In the genomic region with DNA sequence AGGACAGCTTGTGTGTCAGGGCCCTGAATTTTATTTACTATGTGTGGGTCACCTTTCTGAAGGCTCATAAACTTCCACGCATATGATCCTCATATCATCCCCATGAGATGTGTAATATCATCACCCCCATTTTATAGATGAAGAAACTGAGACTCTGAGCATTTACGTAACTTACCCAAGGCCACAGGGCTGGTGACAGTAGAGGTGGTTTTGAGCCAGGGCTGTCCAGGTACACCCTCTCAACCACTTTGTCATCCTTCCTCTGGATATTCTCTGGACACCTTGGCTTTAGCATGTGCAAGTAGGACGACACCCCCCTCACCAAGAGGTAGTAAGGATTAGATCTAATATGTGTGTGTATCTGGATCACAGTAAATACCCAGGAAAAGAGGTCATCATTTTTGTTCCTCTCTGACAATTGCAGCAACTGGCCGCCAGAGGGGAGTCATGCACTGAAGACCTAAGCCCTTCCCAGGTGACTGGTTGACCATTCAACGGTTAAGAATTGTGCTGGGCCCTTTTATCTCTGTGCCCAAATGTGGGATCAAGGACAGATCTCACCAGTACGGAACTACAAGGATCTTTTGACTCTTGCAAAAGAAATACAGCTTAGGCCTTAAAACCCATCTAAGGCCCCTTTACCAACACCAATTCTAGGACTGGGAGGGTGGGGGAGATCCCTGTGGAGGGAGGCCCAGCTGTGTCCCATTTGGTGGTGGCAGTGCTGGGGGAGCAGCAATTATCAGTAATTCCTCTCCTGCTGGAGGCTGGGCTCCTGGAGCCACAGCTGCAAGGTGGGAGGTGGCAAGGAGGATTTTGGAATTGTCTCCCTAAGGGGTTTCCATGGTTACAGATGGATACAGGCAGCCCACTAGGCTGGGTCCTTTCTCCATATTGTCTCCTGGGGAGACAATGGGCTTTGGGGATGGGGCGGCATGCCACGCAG, we compare ENCODE assay signal across 8 cellular contexts. TPM values are rescaled to one million over a fixed set of nuclear protein-coding genes. Genes with fewer than 3 reads are reported as not detected.
DNase-seq lines count a peak whose midpoint lies in the region; ATAC-seq and TF ChIP-seq lines count a peak whose summit lies in the region.

No MANE protein-coding gene starts in this region.

- no peaks in the 10 kb centered on the region for H3K27me3 ChIP-seq in BE2C
- no peaks in the 10 kb centered on the region for H3K27me3 ChIP-seq in HCT116 (ENCODE audit: insufficient read depth, low read length)

- RAD21 ChIA-PET in HCT116 (lab: Charles Lee; ENCODE audit: low non-redundant PET in 1 of 2, low total read pairs in 2 of 2, uncharacterized antibody in 2 of 2, unreplicated experiment in 2 of 2) = interaction anchor here (1.3 to 3.6 kb wide), 3 partner anchors 90 to 93 kb away, joined by 4 to 25 read pairs (median 23); no protein-coding TSS in a partner anchor

- peak; percentile 99 for TF ChIP-seq RAD21 in HCT116 (IDR thresholded peaks at IDR 0.05; ENCODE audit: low read depth)

- no peaks in the 10 kb centered on the region for H3K9me3 Mint-ChIP-seq in activated CD4-positive, alpha-beta memory T cell treated with anti-CD3 and anti-CD28 coated beads for 36 hours

- no peak overlapping the region for H3K9ac ChIP-seq in HCT116 (ENCODE audit: low read length)

- peak overlapping the region; percentile 80 for H2AFZ ChIP-seq in HCT116 (ENCODE audit: low read depth, low read length, poor library complexity, severe bottlenecking)

- CTCF ChIA-PET in HCT116 (lab: Charles Lee) = interaction anchor here (1.0 to 4.2 kb wide), 5 partner anchors 48 to 372 kb away, joined by 3 to 104 read pairs (median 5); no protein-coding TSS in a partner anchor
- CTCF ChIA-PET in activated CD4-positive, alpha-beta memory T cell treated with anti-CD3 and anti-CD28 coated beads for 36 hours (lab: Charles Lee) = interaction anchor here (0.7 to 23.7 kb wide), 27 partner anchors 10 to 210 kb away, joined by 3 to 913 read pairs (median 4); a partner anchor contains a TSS

- H3K4me3 Mint-ChIP-seq in activated CD4-positive, alpha-beta memory T cell treated with anti-CD3 and anti-CD28 coated beads for 36 hours = no peak overlapping the region

- H3K4me1 ChIP-seq in BE2C (peaks cover 5% of the 10 kb centered on the region), HCT116 (ENCODE audit: control insufficient read depth in 1 of 2, insufficient read depth in 2 of 2, low read length in 2 of 2) (peaks cover 10 to 28% of the 10 kb centered on the region in 2 experiments; a peak in 3 of 4 replicates)

- H3K4me2 ChIP-seq in HCT116 (ENCODE audit: low read length) = no peak overlapping the region

- POLR2A ChIA-PET in HCT116 (lab: Charles Lee) = interaction anchor here (1.4 kb wide), 1 partner anchor 92 kb away, joined by 4 read pairs; no protein-coding TSS in a partner anchor
- POLR2A ChIA-PET in activated CD4-positive, alpha-beta memory T cell treated with anti-CD3 and anti-CD28 coated beads for 36 hours (lab: Charles Lee) = interaction anchor here (0.6 to 2.0 kb wide), 3 partner anchors 15 to 93 kb away, joined by 3 to 9 read pairs (median 3); a partner anchor contains a TSS

- H3K36me3 Mint-ChIP-seq in activated CD4-positive, alpha-beta memory T cell treated with anti-CD3 and anti-CD28 coated beads for 36 hours = no peaks in the 10 kb centered on the region

- intact Hi-C loops in HCT116 (cut with micrococcal nuclease) = loop anchor here (1.0 to 5.0 kb wide), 3 partner anchors 93 to 208 kb away; no protein-coding TSS in a partner anchor
- intact Hi-C loops in activated CD4-positive, alpha-beta memory T cell treated with anti-CD3 and anti-CD28 coated beads for 36 hours (cut with micrococcal nuclease) = loop anchor here (1.0 kb wide), 1 partner anchor 93 kb away; no protein-coding TSS in a partner anchor

- no peak for TF ChIP-seq POLR2A in HCT116 (IDR thresholded peaks at IDR 0.05; ENCODE audit: borderline replicate concordance, extremely low read depth, insufficient read depth, insufficient read length)

- no peak overlapping the region for H3K4me3 ChIP-seq in BE2C (ENCODE audit: low read depth, low read length)
- no peak overlapping the region for H3K4me3 ChIP-seq in HCT116 (replicated peaks in 1 of 2; ENCODE audit: low read depth in 1 of 2, low read length in 2 of 2)

- no peaks in the 10 kb centered on the region for H3K27me3 Mint-ChIP-seq in activated CD4-positive, alpha-beta memory T cell treated with anti-CD3 and anti-CD28 coated beads for 36 hours

- DNase-seq in BE2C = peak; percentile 65
- DNase-seq in HCT116 (ENCODE audit: low read depth, low spot score) = no peak
- DNase-seq in NCI-H526 (lab: John Stamatoyannopoulos, UW) = peak; percentile 59 to 85
- DNase-seq in activated CD4-positive, alpha-beta memory T cell treated with anti-CD3 and anti-CD28 coated beads for 36 hours = peak; percentile 84
- peak; percentile 61 for DNase-seq in effector CD8-positive, alpha-beta T cell (lab: John Stamatoyannopoulos, UW)
- DNase-seq in medulla oblongata (ENCODE audit: extremely low spot score) = peak; percentile 87
- DNase-seq in stimulated activated CD8-positive, alpha-beta memory T cell treated with anti-CD3 and anti-CD28 coated beads, Interleukin-7, amount 100 ng/mL, for 24 hours (ENCODE audit: low read depth) = peak; percentile 51

- peak; percentile 73 for ATAC-seq in HCT116
- ATAC-seq in HG02642 (IDR thresholded peaks at IDR 0.05; ENCODE audit: poor library complexity, unreplicated experiment) = no peak

- no peak overlapping the region for H3K27ac ChIP-seq in HCT116 (ENCODE audit: low read depth, low read length)

- H3K4me1 Mint-ChIP-seq in activated CD4-positive, alpha-beta memory T cell treated with anti-CD3 and anti-CD28 coated beads for 36 hours (ENCODE audit: low read depth) = peaks cover 5% of the 10 kb centered on the region

- peak; percentile 82 for TF ChIP-seq CTCF in BE2C (IDR thresholded peaks at IDR 0.05; ENCODE audit: low read depth, low read length)
- peak; percentile 82 to 97 (median 93) for TF ChIP-seq CTCF in HCT116 (IDR thresholded peaks at IDR 0.05 in 2 of 3, conservative IDR thresholded peaks at IDR 0.05 in 1 of 3; ENCODE audit: borderline replicate concordance in 1 of 3, insufficient read depth in 1 of 3, low read depth in 2 of 3, low read length in 2 of 3)

- BruUV-seq in HCT116 (replicated peaks; lab: Mats Ljungman, UMichigan) = no TSS peak

- H3K79me2 ChIP-seq in HCT116 (ENCODE audit: insufficient read depth, low read length) = no peaks in the 10 kb centered on the region

- no peaks in the 10 kb centered on the region for H3K9me2 ChIP-seq in HCT116 (ENCODE audit: insufficient read depth)

- no peaks in the 10 kb centered on the region for H4K20me1 ChIP-seq in HCT116 (ENCODE audit: insufficient read depth)

- H3K9me3 ChIP-seq in BE2C (no peaks in the 10 kb centered on the region), HCT116 (ENCODE audit: control insufficient read depth in 1 of 2, insufficient read depth in 1 of 2, low read depth in 1 of 2, low read length in 2 of 2) (no peaks in the 10 kb centered on the region)

- no peak overlapping the region for H3K27ac Mint-ChIP-seq in activated CD4-positive, alpha-beta memory T cell treated with anti-CD3 and anti-CD28 coated beads for 36 hours

- H3K36me3 ChIP-seq in BE2C (no peaks in the 10 kb centered on the region), HCT116 (ENCODE audit: control insufficient read depth in 1 of 2, insufficient read depth in 2 of 2, low read length in 2 of 2) (no peaks in the 10 kb centered on the region)

TF ChIP-seq in HCT116, 20 proteins besides CTCF, POLR2A, EP300 and RAD21:
- no peak for TF ChIP-seq ZFX (IDR thresholded peaks at IDR 0.05)
- TF ChIP-seq TCF7L2 (IDR thresholded peaks at IDR 0.05; ENCODE audit: borderline replicate concordance, extremely low read depth, insufficient read depth, insufficient read length) = peak; percentile 47
- no peak for TF ChIP-seq YY1 (IDR thresholded peaks at IDR 0.05; ENCODE audit: extremely low read depth, insufficient replicate concordance, low read depth, low read length)
- no peak for TF ChIP-seq FOSL1 (IDR thresholded peaks at IDR 0.05; ENCODE audit: low read depth)
- TF ChIP-seq CBX3 (IDR thresholded peaks at IDR 0.05; ENCODE audit: low read depth) = no peak
- TF ChIP-seq, protein P1, sequence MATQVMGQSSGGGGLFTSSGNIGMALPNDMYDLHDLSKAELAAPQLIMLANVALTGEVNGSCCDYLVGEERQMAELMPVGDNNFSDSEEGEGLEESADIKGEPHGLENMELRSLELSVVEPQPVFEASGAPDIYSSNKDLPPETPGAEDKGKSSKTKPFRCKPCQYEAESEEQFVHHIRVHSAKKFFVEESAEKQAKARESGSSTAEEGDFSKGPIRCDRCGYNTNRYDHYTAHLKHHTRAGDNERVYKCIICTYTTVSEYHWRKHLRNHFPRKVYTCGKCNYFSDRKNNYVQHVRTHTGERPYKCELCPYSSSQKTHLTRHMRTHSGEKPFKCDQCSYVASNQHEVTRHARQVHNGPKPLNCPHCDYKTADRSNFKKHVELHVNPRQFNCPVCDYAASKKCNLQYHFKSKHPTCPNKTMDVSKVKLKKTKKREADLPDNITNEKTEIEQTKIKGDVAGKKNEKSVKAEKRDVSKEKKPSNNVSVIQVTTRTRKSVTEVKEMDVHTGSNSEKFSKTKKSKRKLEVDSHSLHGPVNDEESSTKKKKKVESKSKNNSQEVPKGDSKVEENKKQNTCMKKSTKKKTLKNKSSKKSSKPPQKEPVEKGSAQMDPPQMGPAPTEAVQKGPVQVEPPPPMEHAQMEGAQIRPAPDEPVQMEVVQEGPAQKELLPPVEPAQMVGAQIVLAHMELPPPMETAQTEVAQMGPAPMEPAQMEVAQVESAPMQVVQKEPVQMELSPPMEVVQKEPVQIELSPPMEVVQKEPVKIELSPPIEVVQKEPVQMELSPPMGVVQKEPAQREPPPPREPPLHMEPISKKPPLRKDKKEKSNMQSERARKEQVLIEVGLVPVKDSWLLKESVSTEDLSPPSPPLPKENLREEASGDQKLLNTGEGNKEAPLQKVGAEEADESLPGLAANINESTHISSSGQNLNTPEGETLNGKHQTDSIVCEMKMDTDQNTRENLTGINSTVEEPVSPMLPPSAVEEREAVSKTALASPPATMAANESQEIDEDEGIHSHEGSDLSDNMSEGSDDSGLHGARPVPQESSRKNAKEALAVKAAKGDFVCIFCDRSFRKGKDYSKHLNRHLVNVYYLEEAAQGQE (IDR thresholded peaks at IDR 0.05; ENCODE audit: low read depth) = no peak

RNA-seq across cellular contexts. Expression of a gene that starts 13.7 kb away (rescaled TPM):
- 0.73 TPM for polyA plus RNA-seq in BE2C (2012; ENCODE audit: insufficient read depth, insufficient read length, low read depth)
- total RNA-seq in HCT116 (2021; ENCODE audit: unreplicated experiment) = 16.3 TPM
- polyA plus RNA-seq in HCT116 (2012) = 4.0 and 5.3 TPM in 2 replicates
- 10 to 100 TPM; 22.1 to 26.3 TPM for total RNA-seq in activated CD4-positive, alpha-beta memory T cell treated with anti-CD3 and anti-CD28 coated beads for 36 hours

RNA-seq across cellular contexts. Expression of a gene that starts 14.6 kb away (rescaled TPM):
- polyA plus RNA-seq in BE2C (2012; ENCODE audit: insufficient read depth, insufficient read length, low read depth) = 63.3 TPM
- 183 TPM for total RNA-seq in HCT116 (2021; ENCODE audit: unreplicated experiment)
- 116 and 167 TPM in 2 replicates for polyA plus RNA-seq in HCT116 (2012)
- total RNA-seq in activated CD4-positive, alpha-beta memory T cell treated with anti-CD3 and anti-CD28 coated beads for 36 hours = 10 to 100 TPM; 35.9 to 36.2 TPM
